ENCODE assay signal across 23 cellular contexts in the genomic region with DNA sequence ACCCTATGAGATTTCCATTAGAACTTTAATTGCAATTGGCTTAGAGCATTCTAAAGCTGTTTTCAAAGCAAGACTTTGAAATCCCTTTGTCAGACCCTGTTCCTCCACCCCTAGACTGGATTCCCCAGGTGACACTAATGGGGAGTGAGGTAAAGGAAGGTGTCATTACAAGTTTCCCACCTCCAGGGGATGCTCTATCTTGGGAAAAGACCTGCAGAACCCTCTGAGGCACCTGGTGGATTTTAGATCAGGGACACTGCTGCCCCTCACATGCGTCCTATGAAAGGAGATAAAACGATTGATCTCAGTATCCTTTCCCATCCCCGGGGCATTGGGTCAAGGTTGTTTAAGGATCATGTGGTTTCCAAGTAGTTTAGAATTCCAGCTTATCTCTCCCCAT.
DNase-seq lines count a peak whose midpoint lies in the region; ATAC-seq and TF ChIP-seq lines count a peak whose summit lies in the region.
"Had no signal": no experiment of that assay in that cellular context is flagged by ENCODE, and none has a peak within 500 bp of the region (broad histone marks: within the 10 kb centered on the region; RNA-seq: fewer than 3 reads in every experiment).

No MANE protein-coding gene starts in this region.

- peaks cover 11% of the 10 kb centered on the region for H3K27me3 Mint-ChIP-seq in Caco-2 (ENCODE audit: insufficient read depth, unreplicated experiment)

- H3K36me3 ChIP-seq in Caco-2 (ENCODE audit: control insufficient read depth, insufficient read depth, low read length), result no peaks in the 10 kb centered on the region
- no peaks in the 10 kb centered on the region for H3K36me3 ChIP-seq in testis (ENCODE audit: low read depth, missing control alignments)
- H3K36me3 ChIP-seq: heart left ventricle, vagina had no signal

- H3K4me3 Mint-ChIP-seq in Caco-2 (ENCODE audit: unreplicated experiment), result no peak overlapping the region
- H3K4me3 Mint-ChIP-seq: natural killer cell had no signal

- no peak overlapping the region for H3K27ac Mint-ChIP-seq in Caco-2 (ENCODE audit: unreplicated experiment)
- H3K27ac Mint-ChIP-seq: natural killer cell had no signal

- H3K4me1 ChIP-seq in Caco-2 (no peaks in the 10 kb centered on the region), foreskin keratinocyte (peaks cover 34% of the 10 kb centered on the region), testis (peaks cover 9% of the 10 kb centered on the region)
- H3K4me1 ChIP-seq: heart left ventricle, vagina had no signal

- no peak for ATAC-seq in foreskin keratinocyte
- no peak for ATAC-seq in HG03354 (IDR thresholded peaks at IDR 0.05; ENCODE audit: poor library complexity, severe bottlenecking, unreplicated experiment)
- ATAC-seq: heart left ventricle, natural killer cell had no signal

- no peak overlapping the region for H3K4me3 ChIP-seq in Caco-2 (ENCODE audit: low read depth, low read length)
- H3K4me3 ChIP-seq in testis, result no peak overlapping the region
- H3K4me3 ChIP-seq: heart left ventricle, skin epidermis, vagina had no signal

- CTCF ChIA-PET in Caco-2 (lab: Charles Lee), result no interaction called here

- H3K27me3 ChIP-seq in Caco-2 (replicated peaks; ENCODE audit: control insufficient read depth, insufficient read depth, low read length) (no peaks in the 10 kb centered on the region), foreskin keratinocyte (no peaks in the 10 kb centered on the region), testis (no peaks in the 10 kb centered on the region)
- H3K27me3 ChIP-seq: heart left ventricle, vagina had no signal

- 45 to 66% methylated on average over 3 of the region's 3 CpGs for WGBS in testis, 2 donors

- no peaks in the 10 kb centered on the region for H3K36me3 Mint-ChIP-seq in Caco-2 (ENCODE audit: insufficient read depth, unreplicated experiment)
- H3K36me3 Mint-ChIP-seq: natural killer cell had no signal

- no peaks in the 10 kb centered on the region for H3K4me1 Mint-ChIP-seq in Caco-2 (ENCODE audit: low read depth, unreplicated experiment)
- H3K4me1 Mint-ChIP-seq: natural killer cell had no signal

- H3K27ac ChIP-seq in foreskin keratinocyte, result no peak overlapping the region
- H3K27ac ChIP-seq in testis, result no peak overlapping the region
- H3K27ac ChIP-seq: heart left ventricle, skin epidermis, vagina had no signal

- no peaks in the 10 kb centered on the region for H3K9me3 Mint-ChIP-seq in Caco-2 (ENCODE audit: unreplicated experiment)
- H3K9me3 Mint-ChIP-seq: natural killer cell had no signal

- DNase-seq in Caco-2 (peak in 1 of 2 experiments; percentile 5), NCI-H69 (lab: John Stamatoyannopoulos, UW) (peak; percentile 63), foreskin keratinocyte (no peak), H4 (ENCODE audit: low spot score) (no peak), testis (no peak)
- DNase-seq: activated CD4-positive, alpha-beta T cell treated with anti-CD3 and anti-CD28 coated beads, Interleukin-2, amount 50 U/mL, for 48 hours; activated naive CD4-positive, alpha-beta T cell; activated T-cell treated with anti-CD3 and anti-CD28 coated beads for 4 hours; amygdala; effector memory CD4-positive, alpha-beta T cell; heart left ventricle; natural killer cell; NCI-H1105 treated with DMSO at 0.1 percent for 48 hours; NCI-H345; posterior cingulate gyrus; Right ventricle myocardium superior; stimulated activated CD4-positive, alpha-beta T cell treated with anti-CD3 and anti-CD28 coated beads, Interleukin-4, amount 100 ng/mL, for 24 hours; substantia nigra; T-helper 1 cell had no signal

- intact Hi-C loops in Caco-2 (cut with micrococcal nuclease; ENCODE audit: unreplicated experiment) (loop anchor here (2.0 kb wide), 1 partner anchor 110 kb away; no protein-coding TSS in a partner anchor), testis (cut with DNase I; ENCODE audit: low total_unique reads) (no loop called here)

- POLR2A ChIA-PET in Caco-2 (lab: Charles Lee), result no interaction called here

- TF ChIP-seq CTCF in Caco-2 (IDR thresholded peaks at IDR 0.05; ENCODE audit: insufficient read depth in 1 of 2, low read depth in 1 of 2, low read length in 1 of 2, severe bottlenecking in 1 of 2, unreplicated experiment in 1 of 2), result peak; percentile 30 to 41
- 0 out of 3 replicates have a peak, but pooled peaks have one; percentile 17 for TF ChIP-seq CTCF in GM12872 (IDR thresholded peaks at IDR 0.05; ENCODE audit: insufficient read depth, low read depth, low read length)
- TF ChIP-seq CTCF in foreskin keratinocyte (conservative IDR thresholded peaks at IDR 0.05), result peak; percentile 50
- TF ChIP-seq CTCF in testis (IDR thresholded peaks at IDR 0.05), result no peak

- TF ChIP-seq POLR2A in testis (IDR thresholded peaks at IDR 0.05), result no peak

- no TSS peak for BruUV-seq in Caco-2 (replicated peaks; lab: Mats Ljungman, UMichigan)

- H3K9me3 ChIP-seq in Caco-2 (no peaks in the 10 kb centered on the region), testis (no peaks in the 10 kb centered on the region)
- H3K9me3 ChIP-seq: heart left ventricle, vagina had no signal

Comparison
In these comparisons a context has a peak if more than half of its experiments do, and no peak if none do; other contexts are left out.
1. CTCF ChIP-seq: peak in Caco-2 (2 of 2), GM12872 (single experiment) and foreskin keratinocyte (single experiment); none in testis (0 of 3).